Comparison of ENCODE assay signal across 8 cellular contexts in genomic region chr5:96934695-96935555, GRCh38. TPM values are rescaled to one million over a fixed set of nuclear protein-coding genes. Genes with fewer than 3 reads are reported as not detected.
DNase-seq lines count a peak whose midpoint lies in the region; ATAC-seq and TF ChIP-seq lines count a peak whose summit lies in the region.

No MANE protein-coding gene starts in this region.

- DNase-seq in NCI-H526 treated with DMSO at 0.1 percent for 48 hours (lab: John Stamatoyannopoulos, UW) (peak; percentile 82), dedifferentiated amniotic fluid mesenchymal stem cell (ENCODE audit: extremely low spot score) (peak; percentile 83), left lung (peak; percentile 93 to 98)
- peak; percentile 90 for DNase-seq in activated CD4-positive, alpha-beta T cell treated with anti-CD3 and anti-CD28 coated beads, Interleukin-2, amount 50 U/mL, for 1 hour
- DNase-seq in stimulated activated CD4-positive, alpha-beta T cell treated with anti-CD3 and anti-CD28 coated beads, Interleukin-2, amount 100 ng/mL, for 4 hours (ENCODE audit: low read depth): peak; percentile 81

- peak overlapping the region; percentile 89 for H3K9ac ChIP-seq in BLaER1

- peak overlapping the region; percentile 88 for H3K4me2 ChIP-seq in BLaER1

- peaks cover 56% of the 10 kb centered on the region for H3K4me1 ChIP-seq in BLaER1
- H3K4me1 ChIP-seq in left lung: peaks cover 14 to 50% of the 10 kb centered on the region in 2 donors

- H3K4me3 ChIP-seq in BLaER1: peak overlapping the region; percentile 82
- H3K4me3 ChIP-seq in left lung: peak overlapping the region; percentile 71 to 72

- intact Hi-C loops in left lung (cut with DNase I): no loop called here

- H3K27ac ChIP-seq in BLaER1 (peak overlapping the region; percentile 97), left lung (peak overlapping the region; percentile 98 to 99)

- H3K9me3 ChIP-seq in BLaER1: no peaks in the 10 kb centered on the region
- H3K9me3 ChIP-seq in left lung: no peaks in the 10 kb centered on the region

- no peaks in the 10 kb centered on the region for H3K27me3 ChIP-seq in BLaER1
- H3K27me3 ChIP-seq in left lung: no peaks in the 10 kb centered on the region

- H3K36me3 ChIP-seq in BLaER1 (no peaks in the 10 kb centered on the region), left lung (no peaks in the 10 kb centered on the region)

- peaks cover 20% of the 10 kb centered on the region; the same call in 1 of the 2 replicates for H4K20me1 ChIP-seq in BLaER1

- ATAC-seq in GM19351 (IDR thresholded peaks at IDR 0.05; ENCODE audit: unreplicated experiment) (peak; percentile 53), HG03520 (IDR thresholded peaks at IDR 0.05; ENCODE audit: unreplicated experiment) (peak; percentile 54), left lung (peak; percentile 89)

- no peak for TF ChIP-seq CTCF in left lung (IDR thresholded peaks at IDR 0.05)

RNA-seq across cellular contexts. Expression of gene LNPEP, which starts 1.0 kb away (rescaled TPM):
- 10 to 100 TPM; 37.3 to 40.6 TPM for total RNA-seq in left lung

RNA-seq across cellular contexts. Expression of gene ERAP2, which starts 58.6 kb away (rescaled TPM):
- 10 to 100 TPM; 28.6 to 34.5 TPM for total RNA-seq in left lung

Comparison
In these comparisons a context has a peak if more than half of its experiments do, and no peak if none do; other contexts are left out.
1. Peak in every context shown above with its lines: DNase-seq, ATAC-seq, H3K4me3 ChIP-seq and H3K27ac ChIP-seq.